Comparison of ENCODE assay signal across 14 cellular contexts in genomic region chr17:901964-902363, GRCh38.
DNase-seq lines count a peak whose midpoint lies in the region; ATAC-seq, FAIRE-seq and TF ChIP-seq lines count a peak whose summit lies in the region.
"Had no signal": no experiment of that assay in that cellular context is flagged by ENCODE, and none has a peak within 500 bp of the region (broad histone marks: within the 10 kb centered on the region; RNA-seq: fewer than 3 reads in every experiment).

No MANE protein-coding gene starts in this region.

- H3K4me3 ChIP-seq in HUES64 (ENCODE audit: low read length) = no peak overlapping the region
- H3K4me3 ChIP-seq in thymus (ENCODE audit: low read length) = no peak overlapping the region
- no peak overlapping the region for H3K4me3 ChIP-seq in small intestine (ENCODE audit: low read depth in 1 of 2, low read length in 2 of 2)
- no peak overlapping the region for H3K4me3 ChIP-seq in kidney (ENCODE audit: low read length in 2 of 2)

- ATAC-seq in HG03571 (IDR thresholded peaks at IDR 0.05; ENCODE audit: unreplicated experiment) (no peak), HG02623 (IDR thresholded peaks at IDR 0.05; ENCODE audit: unreplicated experiment) (no peak)
- ATAC-seq: natural killer cell treated with Interleukin-12 subunit alpha and Interleukin-12 subunit beta and Interleukin-15 and Interleukin-18, amount 100 ng/mL, for 72 hours; T-helper 17 cell had no signal

- H3K9ac ChIP-seq in HUES64 (ENCODE audit: low read depth, low read length) = peak overlapping the region; percentile 1; the same call in 1 of the 2 replicates
- H3K9ac ChIP-seq in kidney (ENCODE audit: low read length in 2 of 2) = no peak overlapping the region
- H3K9ac ChIP-seq: KMS-11 had no signal

- DNase-seq in fibroblast of gingiva (ENCODE audit: low read depth) (peak; percentile 72), myocyte (ENCODE audit: low read depth) (peak; percentile 69), small intestine (no peak), kidney (no peak)
- DNase-seq: NCI-H1436, NCI-H510A, T-helper 17 cell had no signal

- WGBS in HUES64 = 92% methylated on average over 21 of the region's 21 CpGs
- WGBS in thymus = 91% methylated on average over 21 of the region's 21 CpGs
- 85 to 86% (median 86%) methylated on average over 21 of the region's 21 CpGs for WGBS in small intestine, 3 donors

- intact Hi-C loops in kidney (cut with DNase I) = no loop called here

- peaks cover 22% of the 10 kb centered on the region for H3K4me1 ChIP-seq in HUES64 (ENCODE audit: insufficient read depth, low read length)
- no peaks in the 10 kb centered on the region for H3K4me1 ChIP-seq in thymus (ENCODE audit: control insufficient read depth, insufficient read depth, low read length)
- H3K4me1 ChIP-seq in small intestine (ENCODE audit: control insufficient read depth in 2 of 2, insufficient read depth in 1 of 2, low read depth in 1 of 2, low read length in 1 of 2) = no peaks in the 10 kb centered on the region
- H3K4me1 ChIP-seq in kidney (ENCODE audit: control insufficient read depth in 1 of 2, insufficient read depth in 1 of 2, low read depth in 1 of 2, low read length in 2 of 2) = peaks cover 0 to 2% of the 10 kb centered on the region in 2 donors

- H3K9me3 ChIP-seq in HUES64 (ENCODE audit: insufficient read depth, low read depth, low read length) (no peaks in the 10 kb centered on the region), thymus (ENCODE audit: control insufficient read depth) (no peaks in the 10 kb centered on the region), small intestine (ENCODE audit: control insufficient read depth, low read depth) (no peaks in the 10 kb centered on the region), kidney (ENCODE audit: control insufficient read depth in 1 of 2, low read length in 2 of 2) (no peaks in the 10 kb centered on the region)

- H3K27ac ChIP-seq in HUES64 (ENCODE audit: low read depth, low read length) (peak overlapping the region; percentile 23; the same call in 1 of the 2 replicates), thymus (ENCODE audit: low read depth) (peak overlapping the region; percentile 68), small intestine (ENCODE audit: low read depth in 1 of 2, low read length in 1 of 2) (peak overlapping the region in 1 of 2 donors; percentile 62), kidney (ENCODE audit: low read depth in 2 of 2, low read length in 2 of 2) (peak overlapping the region in 1 of 2 donors; percentile 34)
- H3K27ac ChIP-seq: KMS-11 had no signal

- no peak for TF ChIP-seq CTCF in kidney (IDR thresholded peaks at IDR 0.05; ENCODE audit: borderline replicate concordance, extremely low read depth, insufficient read depth)

- H3K36me3 ChIP-seq in HUES64 (ENCODE audit: insufficient read depth, low read length) = no peaks in the 10 kb centered on the region
- no peaks in the 10 kb centered on the region for H3K36me3 ChIP-seq in thymus (ENCODE audit: control insufficient read depth, insufficient read depth)
- no peaks in the 10 kb centered on the region for H3K36me3 ChIP-seq in small intestine (ENCODE audit: control insufficient read depth in 2 of 2, insufficient read depth in 2 of 2, low read length in 2 of 2)
- H3K36me3 ChIP-seq in kidney (ENCODE audit: control insufficient read depth in 1 of 2, insufficient read depth in 2 of 2, low read length in 2 of 2) = no peaks in the 10 kb centered on the region

- H3K27me3 ChIP-seq in HUES64 (ENCODE audit: insufficient read depth, low read length) (no peaks in the 10 kb centered on the region), thymus (ENCODE audit: control insufficient read depth, insufficient read depth) (no peaks in the 10 kb centered on the region), small intestine (ENCODE audit: control insufficient read depth in 2 of 2, insufficient read depth in 2 of 2, low read length in 2 of 2) (peaks cover 0 to 2% of the 10 kb centered on the region in 2 donors)

- FAIRE-seq in small intestine (lab: Jason Lieb, UNC) = no peak
- no peak for FAIRE-seq in kidney (lab: Jason Lieb, UNC)
- FAIRE-seq: RCC 7860 had no signal

Comparison
In these comparisons a context has a peak if more than half of its experiments do, and no peak if none do; other contexts are left out.
1. DNase-seq: peak in fibroblast of gingiva (single experiment) and myocyte (single experiment); none in small intestine (single experiment) and kidney (single experiment).